Comparison of ENCODE assay signal across 9 cellular contexts in genomic region chr11:122808494-122808893, GRCh38. TPM values are rescaled to one million over a fixed set of nuclear protein-coding genes. Genes with fewer than 3 reads are reported as not detected.
A peak's percentile ranks its signal among the peaks of the same experiment; 100 is the strongest.
DNase-seq lines count a peak whose midpoint lies in the region; ATAC-seq and TF ChIP-seq lines count a peak whose summit lies in the region.
"Had no signal": no experiment of that assay in that cellular context is flagged by ENCODE, and none has a peak within 500 bp of the region (broad histone marks: within the 10 kb centered on the region; RNA-seq: fewer than 3 reads in every experiment).

No MANE protein-coding gene starts in this region.

- no peak overlapping the region for H3K9ac ChIP-seq in skeletal muscle tissue (ENCODE audit: low read depth in 1 of 3, low read length in 3 of 3)

- H3K9me3 ChIP-seq in skeletal muscle tissue (ENCODE audit: control insufficient read depth in 3 of 3, low read length in 3 of 3): no peaks in the 10 kb centered on the region
- no peaks in the 10 kb centered on the region for H3K9me3 ChIP-seq in effector memory CD4-positive, alpha-beta T cell (ENCODE audit: control insufficient read depth, low read length)

- H3K4me1 ChIP-seq in skeletal muscle tissue (ENCODE audit: control insufficient read depth in 3 of 3, insufficient read depth in 3 of 3, low read length in 3 of 3): peaks cover 4 to 5% (median 5%) of the 10 kb centered on the region in 3 donors
- H3K4me1 ChIP-seq in effector memory CD4-positive, alpha-beta T cell (ENCODE audit: control insufficient read depth, insufficient read depth, low read length, poor library complexity, severe bottlenecking): no peaks in the 10 kb centered on the region

- H3K36me3 ChIP-seq in skeletal muscle tissue (ENCODE audit: control insufficient read depth in 3 of 3, insufficient read depth in 3 of 3, low read length in 3 of 3): no peaks in the 10 kb centered on the region
- peaks cover 26% of the 10 kb centered on the region for H3K36me3 ChIP-seq in effector memory CD4-positive, alpha-beta T cell (ENCODE audit: control insufficient read depth, insufficient read depth, low read length)

- H3K27me3 ChIP-seq in skeletal muscle tissue (ENCODE audit: control insufficient read depth in 3 of 3, insufficient read depth in 3 of 3, low read length in 3 of 3): no peaks in the 10 kb centered on the region
- H3K27me3 ChIP-seq in effector memory CD4-positive, alpha-beta T cell (replicated peaks; ENCODE audit: control insufficient read depth, insufficient read depth, low read length, poor library complexity, severe bottlenecking): no peaks in the 10 kb centered on the region

- DNase-seq in Daoy (ENCODE audit: low read depth) (peak; percentile 72), cardiac fibroblast (ENCODE audit: low read depth in 2 of 2) (peak; percentile 63 to 73), SIG-M5 treated with dmso at 0.1 percent for 504 hours (lab: John Stamatoyannopoulos, UW; ENCODE audit: unreplicated experiment) (no peak)
- no peak for DNase-seq in effector memory CD4-positive, alpha-beta T cell
- no peak for DNase-seq in activated CD4-positive, CD25-positive, alpha-beta regulatory T cell treated with anti-CD3 and anti-CD28 coated beads, Interleukin-2, amount 50 U/mL, for 72 hours

- ATAC-seq in GM21360 (IDR thresholded peaks at IDR 0.05; ENCODE audit: unreplicated experiment): peak; percentile 77
- ATAC-seq in HG03571 (IDR thresholded peaks at IDR 0.05; ENCODE audit: unreplicated experiment): peak; percentile 82

- TF ChIP-seq CTCF in cardiac fibroblast (IDR thresholded peaks at IDR 0.05; ENCODE audit: low read depth, low read length): no peak

- peak overlapping the region; percentile 46 for H3K27ac ChIP-seq in skeletal muscle tissue (ENCODE audit: low read depth, low read length)
- H3K27ac ChIP-seq in effector memory CD4-positive, alpha-beta T cell (ENCODE audit: insufficient read depth, low read length, poor library complexity, severe bottlenecking): no peak overlapping the region

- H3K4me3 ChIP-seq in cardiac fibroblast (replicated peaks in 1 of 2; ENCODE audit: low read depth in 2 of 2, low read length in 2 of 2) (no peak overlapping the region), skeletal muscle tissue (ENCODE audit: low read length in 3 of 3) (no peak overlapping the region)
- H3K4me3 ChIP-seq in effector memory CD4-positive, alpha-beta T cell (ENCODE audit: insufficient read depth, low read depth, low read length, poor library complexity, severe bottlenecking): no peak overlapping the region

RNA-seq across cellular contexts. Expression of gene CRTAM, which starts 29.8 kb away (rescaled TPM):
- 0.06 and 0.27 TPM in 2 replicates for total RNA-seq in Daoy (2014; rRNA removed; shearing (Covaris generic))
- total RNA-seq in skeletal muscle tissue: under 0.01 TPM
- total RNA-seq: glomerular endothelial cell had no signal

Comparison
In these comparisons a context has a peak if more than half of its experiments do, and no peak if none do; other contexts are left out.
1. DNase-seq: peak in Daoy (single experiment) and cardiac fibroblast (2 of 2); none in effector memory CD4-positive, alpha-beta T cell (0 of 3), activated CD4-positive, CD25-positive, alpha-beta regulatory T cell treated with anti-CD3 and anti-CD28 coated beads, Interleukin-2, amount 50 U/mL, for 72 hours (single experiment) and SIG-M5 treated with dmso at 0.1 percent for 504 hours (single experiment).